ENCODE assay signal across 1 cellular context in genomic region chr2:64987001-64987962, GRCh38.
TF ChIP-seq lines count a peak whose summit lies in the region.

No MANE protein-coding gene starts in this region.

TF ChIP-seq in HepG2, 621 proteins besides CTCF, POLR2A, EP300 and RAD21 (continued from another document and continues in another):
- TF ChIP-seq ZNF512B (CRISPR knock-in tag; IDR thresholded peaks at IDR 0.05; ENCODE audit: borderline replicate concordance) (peak; percentile 30; the same call in 1 of the 2 replicates), NR2F2 (IDR thresholded peaks at IDR 0.05; ENCODE audit: borderline replicate concordance, low read depth) (peak; percentile 56; the same call in 1 of the 2 replicates), PAWR (CRISPR knock-in tag; IDR thresholded peaks at IDR 0.05; ENCODE audit: borderline replicate concordance) (no peak), BORCS8-MEF2B (CRISPR knock-in tag; IDR thresholded peaks at IDR 0.05) (no peak), GABPA (IDR thresholded peaks at IDR 0.05; ENCODE audit: low read depth, low read length) (no peak), GABPA (CRISPR knock-in tag; IDR thresholded peaks at IDR 0.05; ENCODE audit: low read depth) (no peak), HNF4A (CRISPR knock-in tag; IDR thresholded peaks at IDR 0.05) (peak; percentile 67), ATF7-NPFF (CRISPR knock-in tag; IDR thresholded peaks at IDR 0.05; ENCODE audit: low read depth) (no peak), ZNF580 (CRISPR knock-in tag; IDR thresholded peaks at IDR 0.05; ENCODE audit: borderline replicate concordance, low read depth) (no peak), ZNF75D (CRISPR knock-in tag; IDR thresholded peaks at IDR 0.05; ENCODE audit: borderline replicate concordance) (no peak), HNRNPK (IDR thresholded peaks at IDR 0.05; ENCODE audit: low read depth, low read length, poor library complexity, severe bottlenecking) (peak; percentile 38), ZNF282 (IDR thresholded peaks at IDR 0.05; ENCODE audit: partially characterized antibody) (no peak), POLR2G (IDR thresholded peaks at IDR 0.05; ENCODE audit: low read depth, low read length) (peak; percentile 57; the same call in 1 of the 2 replicates), ARID3A (IDR thresholded peaks at IDR 0.05; ENCODE audit: low read depth, low read length) (no peak), GFI1 (CRISPR knock-in tag; IDR thresholded peaks at IDR 0.05; ENCODE audit: borderline replicate concordance) (0 out of 2 replicates have a peak, but pooled peaks have one; percentile 29), KDM5A (IDR thresholded peaks at IDR 0.05; ENCODE audit: borderline replicate concordance, low read length) (peak; percentile 16; the same call in 1 of the 2 replicates), ZNF558 (CRISPR knock-in tag; IDR thresholded peaks at IDR 0.05; ENCODE audit: borderline replicate concordance) (no peak), ATF1 (CRISPR knock-in tag; IDR thresholded peaks at IDR 0.05) (peak; percentile 21; the same call in 1 of the 2 replicates), ASH2L (IDR thresholded peaks at IDR 0.05; ENCODE audit: insufficient read length, low read depth, low read length) (peak; percentile 46), NR1H2 (CRISPR knock-in tag; IDR thresholded peaks at IDR 0.05; ENCODE audit: borderline replicate concordance, low read depth) (no peak), GATAD2A (CRISPR knock-in tag; IDR thresholded peaks at IDR 0.05) (peak; percentile 36; the same call in 1 of the 2 replicates), AKNA (CRISPR knock-in tag; IDR thresholded peaks at IDR 0.05; ENCODE audit: borderline replicate concordance) (no peak), ATF6 (CRISPR knock-in tag; conservative IDR thresholded peaks at IDR 0.05) (no peak), U2AF2 (IDR thresholded peaks at IDR 0.05; ENCODE audit: low read depth, low read length) (no peak), ZNF878 (CRISPR knock-in tag; IDR thresholded peaks at IDR 0.05) (no peak), GABPB1 (CRISPR knock-in tag; IDR thresholded peaks at IDR 0.05) (no peak), PAXIP1 (CRISPR knock-in tag; conservative IDR thresholded peaks at IDR 0.05) (0 out of 2 replicates have a peak, but pooled peaks have one; percentile 19), JUN (CRISPR knock-in tag; IDR thresholded peaks at IDR 0.05) (no peak), FOXM1 (CRISPR knock-in tag; IDR thresholded peaks at IDR 0.05) (no peak), SIN3A (IDR thresholded peaks at IDR 0.05; ENCODE audit: borderline replicate concordance, low read depth, low read length) (no peak), ELF4 (CRISPR knock-in tag; IDR thresholded peaks at IDR 0.05; ENCODE audit: borderline replicate concordance) (no peak), ZFYVE20 (CRISPR knock-in tag; IDR thresholded peaks at IDR 0.05; ENCODE audit: borderline replicate concordance, low read depth) (no peak), STAG1 (CRISPR knock-in tag; IDR thresholded peaks at IDR 0.05) (no peak)
- TF ChIP-seq, protein P1, sequence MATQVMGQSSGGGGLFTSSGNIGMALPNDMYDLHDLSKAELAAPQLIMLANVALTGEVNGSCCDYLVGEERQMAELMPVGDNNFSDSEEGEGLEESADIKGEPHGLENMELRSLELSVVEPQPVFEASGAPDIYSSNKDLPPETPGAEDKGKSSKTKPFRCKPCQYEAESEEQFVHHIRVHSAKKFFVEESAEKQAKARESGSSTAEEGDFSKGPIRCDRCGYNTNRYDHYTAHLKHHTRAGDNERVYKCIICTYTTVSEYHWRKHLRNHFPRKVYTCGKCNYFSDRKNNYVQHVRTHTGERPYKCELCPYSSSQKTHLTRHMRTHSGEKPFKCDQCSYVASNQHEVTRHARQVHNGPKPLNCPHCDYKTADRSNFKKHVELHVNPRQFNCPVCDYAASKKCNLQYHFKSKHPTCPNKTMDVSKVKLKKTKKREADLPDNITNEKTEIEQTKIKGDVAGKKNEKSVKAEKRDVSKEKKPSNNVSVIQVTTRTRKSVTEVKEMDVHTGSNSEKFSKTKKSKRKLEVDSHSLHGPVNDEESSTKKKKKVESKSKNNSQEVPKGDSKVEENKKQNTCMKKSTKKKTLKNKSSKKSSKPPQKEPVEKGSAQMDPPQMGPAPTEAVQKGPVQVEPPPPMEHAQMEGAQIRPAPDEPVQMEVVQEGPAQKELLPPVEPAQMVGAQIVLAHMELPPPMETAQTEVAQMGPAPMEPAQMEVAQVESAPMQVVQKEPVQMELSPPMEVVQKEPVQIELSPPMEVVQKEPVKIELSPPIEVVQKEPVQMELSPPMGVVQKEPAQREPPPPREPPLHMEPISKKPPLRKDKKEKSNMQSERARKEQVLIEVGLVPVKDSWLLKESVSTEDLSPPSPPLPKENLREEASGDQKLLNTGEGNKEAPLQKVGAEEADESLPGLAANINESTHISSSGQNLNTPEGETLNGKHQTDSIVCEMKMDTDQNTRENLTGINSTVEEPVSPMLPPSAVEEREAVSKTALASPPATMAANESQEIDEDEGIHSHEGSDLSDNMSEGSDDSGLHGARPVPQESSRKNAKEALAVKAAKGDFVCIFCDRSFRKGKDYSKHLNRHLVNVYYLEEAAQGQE (IDR thresholded peaks at IDR 0.05; ENCODE audit: borderline replicate concordance in 1 of 2, low read depth in 1 of 2, low read length in 2 of 2) = 0 out of 4 replicates have a peak, but pooled peaks of 1 of the 2 experiments have one; percentile 7
- TF ChIP-seq, protein P2, sequence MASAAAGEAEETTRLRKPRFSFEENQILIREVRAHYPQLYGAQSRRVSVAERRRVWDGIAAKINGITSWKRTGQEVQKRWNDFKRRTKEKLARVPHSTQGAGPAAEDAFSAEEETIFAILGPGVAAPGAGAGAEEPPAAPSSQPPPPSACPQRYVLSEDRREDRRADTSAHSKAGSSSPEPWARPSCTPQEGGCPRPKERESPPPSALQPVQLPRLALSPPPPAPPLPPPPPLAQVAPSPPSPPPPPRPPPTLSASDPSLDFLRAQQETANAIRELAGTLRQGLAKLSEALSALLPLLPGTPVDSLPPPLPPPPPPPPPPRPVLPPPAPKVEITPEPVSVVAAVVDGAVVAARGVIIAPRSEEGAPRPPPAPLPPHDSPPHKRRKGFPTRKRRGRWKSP (CRISPR knock-in tag; IDR thresholded peaks at IDR 0.05) = no peak
